In the genomic region with DNA sequence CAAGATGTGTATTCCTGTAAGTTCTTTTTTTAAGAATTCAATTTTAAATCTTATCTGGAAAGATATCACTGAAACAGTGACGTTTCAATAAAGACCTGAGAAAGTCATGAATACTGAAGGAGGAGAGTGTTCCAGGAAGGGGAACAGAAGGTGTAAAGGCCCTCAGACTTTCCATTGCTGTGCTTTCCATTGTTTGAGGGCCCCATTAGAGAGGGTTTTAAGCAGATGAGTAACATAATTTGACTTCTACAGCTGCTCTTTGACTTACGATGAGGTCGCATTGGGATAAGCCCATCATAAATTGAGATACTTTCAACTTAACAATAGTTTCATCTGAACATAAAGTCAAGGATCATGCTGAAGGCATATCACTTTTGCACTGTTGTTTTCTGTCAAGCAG, we compare ENCODE assay signal across 25 cellular contexts. TPM values are rescaled to one million over a fixed set of nuclear protein-coding genes. Genes with fewer than 3 reads are reported as not detected.
"Had no signal": no experiment of that assay in that cellular context is flagged by ENCODE, and none has a peak within 500 bp of the region (broad histone marks: within the 10 kb centered on the region; RNA-seq: fewer than 3 reads in every experiment).

No MANE protein-coding gene starts in this region.

- H3K36me3 ChIP-seq: gastrocnemius medialis, upper lobe of right lung had no signal

- H3K27ac ChIP-seq: gastrocnemius medialis, spleen, thyroid gland, upper lobe of right lung, VCaP had no signal

- H3K4me1 Mint-ChIP-seq: nephron had no signal

- ATAC-seq: activated CD4-positive, CD25-positive, alpha-beta regulatory T cell treated with anti-CD3 and anti-CD28 coated beads, Interleukin-2, amount 50 U/mL, for 24 hours; activated CD8-positive, alpha-beta memory T cell treated with anti-CD3 and anti-CD28 coated beads, Interleukin-2, amount 10 ng/mL, durations not matched to agents 7 days and 5 days; activated naive CD4-positive, alpha-beta T cell treated with anti-CD3 and anti-CD28 coated beads, Interleukin-2, amount 50 U/mL, for 72 hours; upper lobe of right lung had no signal

- H3K9me3 ChIP-seq: gastrocnemius medialis, SK-N-SH, spleen, thyroid gland, upper lobe of right lung had no signal

- H3K27ac Mint-ChIP-seq: activated CD4-positive, alpha-beta memory T cell treated with anti-CD3 and anti-CD28 coated beads, Interleukin-2, amount 10 ng/mL, durations not matched to agents 7 days and 5 days; activated CD4-positive, alpha-beta T cell treated with anti-CD3 and anti-CD28 coated beads, Interleukin-2, amount 10 ng/mL, durations not matched to agents 24 days and 14 days; activated CD8-positive, alpha-beta memory T cell treated with anti-CD3 and anti-CD28 coated beads, Interleukin-2, amount 10 ng/mL, durations not matched to agents 7 days and 5 days; nephron; T-helper 1 cell treated with Interleukin-12 subunit alpha and Interleukin-12 subunit beta and Interleukin-4 antibody, amounts not matched to agents 30 μg/mL and 1 μg/mL, for 36 hours had no signal

- DNase-seq: activated CD4-positive, alpha-beta memory T cell treated with anti-CD3 and anti-CD28 coated beads, Interleukin-2, amount 10 ng/mL, durations not matched to agents 7 days and 5 days; activated CD4-positive, alpha-beta T cell treated with anti-CD3 and anti-CD28 coated beads, Interleukin-2, amount 10 ng/mL, durations not matched to agents 24 days and 14 days; activated CD8-positive, alpha-beta memory T cell treated with anti-CD3 and anti-CD28 coated beads, Interleukin-2, amount 10 ng/mL, durations not matched to agents 7 days and 5 days; activated gamma-delta T cell treated with Interleukin-2 at 50 U/mL for 16 hours; amniotic stem cell; caudate nucleus; gastrocnemius medialis; glutamatergic neuron; islet precursor cell; mammary epithelial cell; posterior cingulate gyrus; right cardiac atrium; SK-N-SH; spleen; stimulated activated naive CD4-positive, alpha-beta T cell treated with Interleukin-2 at 50 U/mL for 16 hours; SW 1271; T-helper 9 cell; thyroid gland; upper lobe of right lung had no signal

- H3K27me3 Mint-ChIP-seq: activated CD4-positive, alpha-beta memory T cell treated with anti-CD3 and anti-CD28 coated beads, Interleukin-2, amount 10 ng/mL, durations not matched to agents 7 days and 5 days; activated CD4-positive, alpha-beta T cell treated with anti-CD3 and anti-CD28 coated beads, Interleukin-2, amount 10 ng/mL, durations not matched to agents 24 days and 14 days; activated CD8-positive, alpha-beta memory T cell treated with anti-CD3 and anti-CD28 coated beads, Interleukin-2, amount 10 ng/mL, durations not matched to agents 7 days and 5 days had no signal

- FAIRE-seq: TTC549 had no signal

- H3K4me3 ChIP-seq: gastrocnemius medialis, spleen, thyroid gland, upper lobe of right lung had no signal

- H3K4me1 ChIP-seq: thyroid gland, upper lobe of right lung had no signal

- H3K9me3 Mint-ChIP-seq: activated CD4-positive, alpha-beta memory T cell treated with anti-CD3 and anti-CD28 coated beads, Interleukin-2, amount 10 ng/mL, durations not matched to agents 7 days and 5 days; activated CD4-positive, alpha-beta T cell treated with anti-CD3 and anti-CD28 coated beads, Interleukin-2, amount 10 ng/mL, durations not matched to agents 24 days and 14 days; activated naive CD4-positive, alpha-beta T cell treated with anti-CD3 and anti-CD28 coated beads, Interleukin-2, amount 50 U/mL, for 72 hours; nephron; T-helper 1 cell treated with Interleukin-12 subunit alpha and Interleukin-12 subunit beta and Interleukin-4 antibody, amounts not matched to agents 30 μg/mL and 1 μg/mL, for 36 hours had no signal

- H3K4me3 Mint-ChIP-seq: activated CD4-positive, alpha-beta memory T cell treated with anti-CD3 and anti-CD28 coated beads, Interleukin-2, amount 10 ng/mL, durations not matched to agents 7 days and 5 days; activated CD4-positive, alpha-beta T cell treated with anti-CD3 and anti-CD28 coated beads, Interleukin-2, amount 10 ng/mL, durations not matched to agents 24 days and 14 days; activated CD8-positive, alpha-beta memory T cell treated with anti-CD3 and anti-CD28 coated beads, Interleukin-2, amount 10 ng/mL, durations not matched to agents 7 days and 5 days; nephron; T-helper 1 cell treated with Interleukin-12 subunit alpha and Interleukin-12 subunit beta and Interleukin-4 antibody, amounts not matched to agents 30 μg/mL and 1 μg/mL, for 36 hours had no signal

RNA-seq across cellular contexts. Expression of gene KIAA0319, which starts 45.6 kb away (rescaled TPM):
- total RNA-seq: activated CD4-positive, alpha-beta T cell treated with anti-CD3 and anti-CD28 coated beads, Interleukin-2, amount 10 ng/mL, durations not matched to agents 24 days and 14 days; gastrocnemius medialis; mammary epithelial cell had no signal
